26 cellular contexts compared by ENCODE assay signal in genomic region chr13:59970847-59971246, GRCh38.
"Had no signal": no experiment of that assay in that cellular context is flagged by ENCODE, and none has a peak within 500 bp of the region (broad histone marks: within the 10 kb centered on the region; RNA-seq: fewer than 3 reads in every experiment).

No MANE protein-coding gene starts in this region.

- H3K4me3 ChIP-seq: MG63 had no signal

- DNase-seq: activated B cell treated with CpG ODN at 0.5 μM for 24 hours; activated CD4-positive, alpha-beta memory T cell treated with anti-CD3 and anti-CD28 coated beads for 36 hours; activated CD4-positive, alpha-beta T cell treated with anti-CD3 and anti-CD28 coated beads for 1 hour; activated CD4-positive, alpha-beta T cell treated with anti-CD3 and anti-CD28 coated beads, Interleukin-2, amount 10 ng/mL, durations not matched to agents 24 days and 14 days; activated CD8-positive, alpha-beta memory T cell treated with anti-CD3 and anti-CD28 coated beads for 24 hours; activated effector memory CD4-positive, alpha-beta T cell treated with anti-CD3 and anti-CD28 coated beads, Interleukin-2, amount 50 U/mL, for 16 hours; activated naive CD4-positive, alpha-beta T cell treated with Interleukin-2 at 50 U/mL for 16 hours; activated T-cell treated with anti-CD3 and anti-CD28 coated beads, Interleukin-2, amount 50 U/mL, for 4 hours; amygdala; MG63; MV-4-11; NCI-H1092 treated with DMSO at 0.1 percent for 48 hours; NCI-H1417 treated with DMSO at 0.1 percent for 48 hours; NCI-H1694; NCI-H2029; NCI-H2107; NCI-H2171 treated with DMSO at 0.1 percent for 48 hours; NCI-H345; NCI-H510A; NCI-H526 treated with DMSO at 0.1 percent for 48 hours; PC-3; SHP77 treated with DMSO at 0.1 percent for 48 hours had no signal

- H3K36me3 Mint-ChIP-seq: activated naive CD8-positive, alpha-beta T cell; brain had no signal

- H3K9me3 Mint-ChIP-seq: activated B cell treated with CpG ODN at 0.5 μM for 24 hours; activated CD4-positive, alpha-beta memory T cell treated with anti-CD3 and anti-CD28 coated beads for 36 hours; activated CD4-positive, alpha-beta T cell treated with anti-CD3 and anti-CD28 coated beads, Interleukin-2, amount 10 ng/mL, durations not matched to agents 24 days and 14 days; activated T-cell treated with anti-CD3 and anti-CD28 coated beads, Interleukin-2, amount 50 U/mL, for 4 hours; brain; T-helper 1 cell treated with Interleukin-12 subunit alpha and Interleukin-12 subunit beta and Interleukin-4 antibody, amounts not matched to agents 30 μg/mL and 1 μg/mL, for 36 hours had no signal

- H3K9me3 ChIP-seq: MG63 had no signal

- H3K4me1 Mint-ChIP-seq: activated B cell treated with CpG ODN at 0.5 μM for 24 hours; activated CD4-positive, alpha-beta T cell treated with anti-CD3 and anti-CD28 coated beads, Interleukin-2, amount 10 ng/mL, durations not matched to agents 24 days and 14 days; brain had no signal

- H3K4me3 Mint-ChIP-seq: activated B cell treated with CpG ODN at 0.5 μM for 24 hours; activated CD4-positive, alpha-beta memory T cell treated with anti-CD3 and anti-CD28 coated beads for 36 hours; activated CD4-positive, alpha-beta T cell treated with anti-CD3 and anti-CD28 coated beads, Interleukin-2, amount 10 ng/mL, durations not matched to agents 24 days and 14 days; activated naive CD8-positive, alpha-beta T cell; activated T-cell treated with anti-CD3 and anti-CD28 coated beads, Interleukin-2, amount 50 U/mL, for 4 hours; brain; T-helper 1 cell treated with Interleukin-12 subunit alpha and Interleukin-12 subunit beta and Interleukin-4 antibody, amounts not matched to agents 30 μg/mL and 1 μg/mL, for 36 hours had no signal

- H3K27ac Mint-ChIP-seq: activated B cell treated with CpG ODN at 0.5 μM for 24 hours; activated CD4-positive, alpha-beta memory T cell treated with anti-CD3 and anti-CD28 coated beads for 36 hours; activated CD4-positive, alpha-beta T cell treated with anti-CD3 and anti-CD28 coated beads, Interleukin-2, amount 10 ng/mL, durations not matched to agents 24 days and 14 days; activated naive CD8-positive, alpha-beta T cell; brain; T-helper 1 cell treated with Interleukin-12 subunit alpha and Interleukin-12 subunit beta and Interleukin-4 antibody, amounts not matched to agents 30 μg/mL and 1 μg/mL, for 36 hours had no signal

- ATAC-seq: activated T-cell treated with anti-CD3 and anti-CD28 coated beads, Interleukin-2, amount 50 U/mL, for 4 hours; PC-3 had no signal

- H3K9ac ChIP-seq: KMS-11 had no signal

- H3K27me3 ChIP-seq: MG63 had no signal

- H3K27me3 Mint-ChIP-seq: activated B cell treated with CpG ODN at 0.5 μM for 24 hours; activated CD4-positive, alpha-beta memory T cell treated with anti-CD3 and anti-CD28 coated beads for 36 hours; activated CD4-positive, alpha-beta T cell treated with anti-CD3 and anti-CD28 coated beads, Interleukin-2, amount 10 ng/mL, durations not matched to agents 24 days and 14 days; activated naive CD8-positive, alpha-beta T cell; brain had no signal

- H3K27ac ChIP-seq: KMS-11 had no signal

- H3K4me2 ChIP-seq: KMS-11 had no signal
